22 cellular contexts compared by ENCODE assay signal in genomic region chr11:116836648-116837023, GRCh38. TPM values are rescaled to one million over a fixed set of nuclear protein-coding genes. Genes with fewer than 3 reads are reported as not detected.
A peak's percentile ranks its signal among the peaks of the same experiment; 100 is the strongest.
DNase-seq lines count a peak whose midpoint lies in the region; ATAC-seq and TF ChIP-seq lines count a peak whose summit lies in the region.
"Had no signal": no experiment of that assay in that cellular context is flagged by ENCODE, and none has a peak within 500 bp of the region (broad histone marks: within the 10 kb centered on the region; RNA-seq: fewer than 3 reads in every experiment).

No MANE protein-coding gene starts in this region.

- peaks cover 3% of the 10 kb centered on the region for H3K27me3 Mint-ChIP-seq in glutamatergic neuron (ENCODE audit: unreplicated experiment)
- no peaks in the 10 kb centered on the region for H3K27me3 Mint-ChIP-seq in T-cell
- H3K27me3 Mint-ChIP-seq: activated naive CD8-positive, alpha-beta T cell treated with anti-CD3 and anti-CD28 coated beads for 36 hours; effector memory CD8-positive, alpha-beta T cell; stimulated activated naive CD8-positive, alpha-beta T cell treated with anti-CD3 and anti-CD28 coated beads, Interleukin-15, Interleukin-2, amounts not matched to agents 100 ng/mL and 50 ng/mL, for 24 hours had no signal

- H3K4me2 ChIP-seq in neuronal stem cell (ENCODE audit: insufficient read depth, low read length, poor library complexity, severe bottlenecking), result no peak overlapping the region

- no peak for TF ChIP-seq CTCF in right atrium auricular region (IDR thresholded peaks at IDR 0.05)
- no peak for TF ChIP-seq CTCF in upper lobe of right lung (IDR thresholded peaks at IDR 0.05)
- no peak for TF ChIP-seq CTCF in glutamatergic neuron (IDR thresholded peaks at IDR 0.05; ENCODE audit: partially characterized antibody, unreplicated experiment)

- H3K4me1 ChIP-seq in right atrium auricular region, result peaks cover 0 to 38% of the 10 kb centered on the region in 2 donors
- H3K4me1 ChIP-seq in duodenal mucosa (ENCODE audit: control insufficient read depth in 1 of 2, insufficient read depth in 2 of 2, low read length in 2 of 2), result peaks cover 42 to 48% of the 10 kb centered on the region in 2 donors
- peaks cover 9 to 19% of the 10 kb centered on the region in 2 donors for H3K4me1 ChIP-seq in neuronal stem cell (ENCODE audit: control insufficient read depth in 2 of 2, insufficient read depth in 1 of 2, low read depth in 1 of 2, low read length in 2 of 2)
- H3K4me1 ChIP-seq in upper lobe of right lung, result peaks cover 19% of the 10 kb centered on the region

- no CpG with 5 or more reads among the region's 7 CpGs for WGBS in neuronal stem cell (ENCODE audit: extremely low coverage in 2 of 2, insufficient read length in 2 of 2, insufficient replicate concordance in 1 of 2), 2 donors

- peak overlapping the region; percentile 41 for H2BK15ac ChIP-seq in neuronal stem cell (ENCODE audit: low read length)

- H3K4ac ChIP-seq in neuronal stem cell (ENCODE audit: low read length), result no peak overlapping the region

- H3K9me3 Mint-ChIP-seq in glutamatergic neuron (ENCODE audit: unreplicated experiment), result peaks cover 4% of the 10 kb centered on the region
- H3K9me3 Mint-ChIP-seq in T-cell, result no peaks in the 10 kb centered on the region
- H3K9me3 Mint-ChIP-seq: activated naive CD8-positive, alpha-beta T cell treated with anti-CD3 and anti-CD28 coated beads for 36 hours; effector memory CD8-positive, alpha-beta T cell; GM23338; nephron; stimulated activated naive CD8-positive, alpha-beta T cell treated with anti-CD3 and anti-CD28 coated beads, Interleukin-15, Interleukin-2, amounts not matched to agents 100 ng/mL and 50 ng/mL, for 24 hours had no signal

- peak overlapping the region; percentile 93 for H2AK5ac ChIP-seq in neuronal stem cell (ENCODE audit: low read depth, low read length)

- H2AFZ ChIP-seq in neuronal stem cell (ENCODE audit: low read length), result peak overlapping the region; percentile 94

- H3K36me3 ChIP-seq in right atrium auricular region (no peaks in the 10 kb centered on the region), duodenal mucosa (ENCODE audit: control insufficient read depth in 1 of 2, insufficient read depth in 2 of 2, low read length in 2 of 2) (no peaks in the 10 kb centered on the region), neuronal stem cell (replicated peaks in 1 of 2; ENCODE audit: control insufficient read depth in 2 of 2, insufficient read depth in 2 of 2, low read length in 2 of 2) (no peaks in the 10 kb centered on the region), upper lobe of right lung (no peaks in the 10 kb centered on the region)
- H3K36me3 ChIP-seq: BLaER1, esophagus squamous epithelium, gastroesophageal sphincter, SJSA1 had no signal

- H3K23ac ChIP-seq in neuronal stem cell (ENCODE audit: low read depth, low read length, poor library complexity), result no peak overlapping the region

- peak overlapping the region; percentile 49 for H3K18ac ChIP-seq in neuronal stem cell (ENCODE audit: low read length)

- DNase-seq in right atrium auricular region (ENCODE audit: low spot score), result no peak
- no peak for DNase-seq in left cardiac atrium
- no peak for DNase-seq in neuronal stem cell (ENCODE audit: low spot score)
- no peak for DNase-seq in upper lobe of right lung
- DNase-seq in glutamatergic neuron, result no peak
- DNase-seq in stimulated activated CD4-positive, alpha-beta T cell treated with anti-CD3 and anti-CD28 coated beads, Interleukin-4, amount 100 ng/mL, for 24 hours, result no peak
- DNase-seq in T-cell, result no peak
- DNase-seq: esophagus squamous epithelium had no signal

- no peak overlapping the region for H3K4me3 Mint-ChIP-seq in glutamatergic neuron (ENCODE audit: unreplicated experiment)
- no peak overlapping the region for H3K4me3 Mint-ChIP-seq in T-cell

- H2BK5ac ChIP-seq in neuronal stem cell (ENCODE audit: low read length), result no peak overlapping the region

- H3K4me1 Mint-ChIP-seq in glutamatergic neuron (ENCODE audit: low read depth, unreplicated experiment) (no peaks in the 10 kb centered on the region), T-cell (peaks cover 14 to 18% (median 16%) of the 10 kb centered on the region in 3 donors)

- H3K27ac Mint-ChIP-seq in glutamatergic neuron (ENCODE audit: unreplicated experiment), result no peak overlapping the region
- no peak overlapping the region for H3K27ac Mint-ChIP-seq in T-cell
- H3K27ac Mint-ChIP-seq: activated naive CD8-positive, alpha-beta T cell treated with anti-CD3 and anti-CD28 coated beads for 36 hours; GM23338; stimulated activated naive CD8-positive, alpha-beta T cell treated with anti-CD3 and anti-CD28 coated beads, Interleukin-15, Interleukin-2, amounts not matched to agents 100 ng/mL and 50 ng/mL, for 24 hours had no signal

- H4K8ac ChIP-seq in neuronal stem cell (ENCODE audit: low read depth, low read length), result no peak overlapping the region

- CTCF ChIA-PET in T-cell (lab: Charles Lee), result interaction anchor here (1.1 to 2.2 kb wide), 13 partner anchors 15 to 390 kb away, joined by 3 to 38 read pairs (median 5); partner anchors contain the start of genes APOA5 (in 2 of the 2), BUD13 (in 1 of the 2) and ZPR1 (in 1 of the 2)

- H3K36me3 Mint-ChIP-seq in glutamatergic neuron (ENCODE audit: unreplicated experiment), result no peaks in the 10 kb centered on the region
- no peaks in the 10 kb centered on the region for H3K36me3 Mint-ChIP-seq in T-cell
- H3K36me3 Mint-ChIP-seq: activated naive CD8-positive, alpha-beta T cell treated with anti-CD3 and anti-CD28 coated beads for 36 hours had no signal

- H3K79me1 ChIP-seq in neuronal stem cell (ENCODE audit: low read depth, low read length), result no peaks in the 10 kb centered on the region

- POLR2A ChIA-PET in T-cell (lab: Charles Lee), result interaction anchor here (0.8 to 1.4 kb wide), 3 partner anchors 17 to 49 kb away, joined by 3 to 12 read pairs (median 4); partner anchors contain the start of gene ZPR1 (in 1 of the 2)

- H3K27ac ChIP-seq in right atrium auricular region, result peak overlapping the region; percentile 73 to 76
- H3K27ac ChIP-seq in duodenal mucosa (ENCODE audit: low read depth, low read length), result no peak overlapping the region
- H3K27ac ChIP-seq in neuronal stem cell (replicated peaks; ENCODE audit: low read length), result no peak overlapping the region
- peak overlapping the region; percentile 87 for H3K27ac ChIP-seq in upper lobe of right lung
- H3K27ac ChIP-seq: BLaER1, SJSA1 had no signal

- H3K14ac ChIP-seq in neuronal stem cell (ENCODE audit: low read length), result no peak overlapping the region

- intact Hi-C loops in left cardiac atrium (cut with DNase I) (no loop called here), upper lobe of right lung (cut with DNase I) (no loop called here)

- ATAC-seq in left cardiac atrium, result no peak
- ATAC-seq in upper lobe of right lung, result no peak
- no peak for ATAC-seq in T-cell (replicated peaks in 1 of 4)

- no peak overlapping the region for H4K91ac ChIP-seq in neuronal stem cell (ENCODE audit: low read depth, low read length, poor library complexity)

- peak overlapping the region; percentile 24 for H2BK12ac ChIP-seq in neuronal stem cell (ENCODE audit: low read length)

- H3K9me3 ChIP-seq in right atrium auricular region, result no peaks in the 10 kb centered on the region
- no peaks in the 10 kb centered on the region for H3K9me3 ChIP-seq in duodenal mucosa (ENCODE audit: control insufficient read depth in 1 of 2, low read length in 2 of 2)
- H3K9me3 ChIP-seq in neuronal stem cell (replicated peaks in 1 of 2; ENCODE audit: control insufficient read depth in 2 of 2, insufficient read depth in 1 of 2, low read depth in 1 of 2, low read length in 2 of 2), result no peaks in the 10 kb centered on the region
- H3K9me3 ChIP-seq in upper lobe of right lung, result no peaks in the 10 kb centered on the region
- H3K9me3 ChIP-seq: BLaER1, esophagus squamous epithelium, gastroesophageal sphincter, SJSA1 had no signal

- H3K4me3 ChIP-seq in right atrium auricular region, result no peak overlapping the region
- peak overlapping the region; percentile 51 to 54 for H3K4me3 ChIP-seq in duodenal mucosa (ENCODE audit: low read depth in 1 of 2, low read length in 2 of 2)
- H3K4me3 ChIP-seq in neuronal stem cell (ENCODE audit: low read length in 2 of 2), result no peak overlapping the region
- no peak overlapping the region for H3K4me3 ChIP-seq in upper lobe of right lung
- H3K4me3 ChIP-seq: SJSA1 had no signal

- peak overlapping the region; percentile 13 for H2BK120ac ChIP-seq in neuronal stem cell (ENCODE audit: low read depth, low read length)

- H3K9ac ChIP-seq in duodenal mucosa (ENCODE audit: low read depth in 1 of 2, low read length in 2 of 2) (peak overlapping the region in 1 of 2 donors; percentile 16), neuronal stem cell (ENCODE audit: low read depth, low read length, poor library complexity) (peak overlapping the region; percentile 36)

- H3K27me3 ChIP-seq in right atrium auricular region (no peaks in the 10 kb centered on the region), duodenal mucosa (ENCODE audit: control insufficient read depth in 1 of 2, insufficient read depth in 2 of 2, low read length in 2 of 2) (no peaks in the 10 kb centered on the region), neuronal stem cell (ENCODE audit: control insufficient read depth in 3 of 3, insufficient read depth in 3 of 3, low read depth in 1 of 3, low read length in 3 of 3) (peaks cover 0 to 10% (median 0%) of the 10 kb centered on the region in 3 experiments), upper lobe of right lung (no peaks in the 10 kb centered on the region)
- H3K27me3 ChIP-seq: BLaER1, gastroesophageal sphincter, SJSA1 had no signal

RNA-seq across cellular contexts. Expression of gene APOA1, which starts 0.8 kb away (rescaled TPM):
- 1 to 10 TPM; 4.5 to 9.5 TPM for total RNA-seq in right atrium auricular region
- total RNA-seq in left cardiac atrium, result 1 to 10 TPM in 1 of 2 donors, under 1 TPM in 1; 0.99 to 1.2 TPM
- 0.29 TPM for polyA plus RNA-seq in neuronal stem cell (2013, experiment 1 of 2)
- 0.46 TPM for polyA plus RNA-seq in neuronal stem cell (2013, experiment 2 of 2)
- total RNA-seq in upper lobe of right lung, result 5.4 TPM
- total RNA-seq in glutamatergic neuron (ENCODE audit: unreplicated experiment), result not detected
- 1 to 10 TPM in 4 of 5 donors, not detected in 1; 1.1 to 5.4 (median 4.2) TPM for total RNA-seq in T-cell
- total RNA-seq: esophagus squamous epithelium, GM23338, SJSA1, ureter had no signal

RNA-seq across cellular contexts. Expression of gene APOC3, which starts 6.9 kb away (rescaled TPM):
- total RNA-seq in right atrium auricular region (not detected), left cardiac atrium (not detected), upper lobe of right lung (not detected), glutamatergic neuron (ENCODE audit: unreplicated experiment) (not detected), T-cell (1 to 10 TPM in 3 of 5 donors, not detected in 2; 3.3 to 4.1 (median 3.7) TPM)
- not detected for polyA plus RNA-seq in neuronal stem cell (2013, experiment 1 of 2)
- not detected for polyA plus RNA-seq in neuronal stem cell (2013, experiment 2 of 2)
- total RNA-seq: A673; activated naive CD8-positive, alpha-beta T cell treated with anti-CD3 and anti-CD28 coated beads for 36 hours; cerebellum; esophagus squamous epithelium; GM23338; posterior vena cava; SJSA1; T-helper 1 cell treated with Interleukin-12 subunit alpha and Interleukin-12 subunit beta and Interleukin-4 antibody, amounts not matched to agents 30 ng/mL and 1 ng/mL, for 36 hours had no signal
- polyA plus RNA-seq: GM23338 had no signal

RNA-seq across cellular contexts. Expression of gene APOA4, which starts 13.5 kb away (rescaled TPM):
- not detected for total RNA-seq in right atrium auricular region
- total RNA-seq in left cardiac atrium, result not detected
- polyA plus RNA-seq in neuronal stem cell (2013, experiment 1 of 2), result not detected
- polyA plus RNA-seq in neuronal stem cell (2013, experiment 2 of 2), result not detected
- not detected for total RNA-seq in upper lobe of right lung
- not detected for total RNA-seq in glutamatergic neuron (ENCODE audit: unreplicated experiment)
- total RNA-seq in T-cell, result not detected
- total RNA-seq: A673; activated naive CD8-positive, alpha-beta T cell treated with anti-CD3 and anti-CD28 coated beads for 36 hours; esophagus squamous epithelium; GM23338; SJSA1; T-helper 1 cell treated with Interleukin-12 subunit alpha and Interleukin-12 subunit beta and Interleukin-4 antibody, amounts not matched to agents 30 ng/mL and 1 ng/mL, for 36 hours; ureter had no signal
- polyA plus RNA-seq: GM23338 had no signal

RNA-seq across cellular contexts. Expression of gene APOA5, which starts 45.0 kb away (rescaled TPM):
- total RNA-seq in right atrium auricular region, result not detected
- not detected for total RNA-seq in left cardiac atrium
- 0.03 TPM for polyA plus RNA-seq in neuronal stem cell (2013, experiment 1 of 2)
- polyA plus RNA-seq in neuronal stem cell (2013, experiment 2 of 2), result not detected
- total RNA-seq in upper lobe of right lung, result not detected
- total RNA-seq in glutamatergic neuron (ENCODE audit: unreplicated experiment), result not detected
- total RNA-seq in T-cell, result under 1 TPM in 2 of 5 donors, not detected in 3; 0.19 to 0.85 TPM
- total RNA-seq: A673; activated naive CD8-positive, alpha-beta T cell treated with anti-CD3 and anti-CD28 coated beads for 36 hours; cerebellum; esophagus squamous epithelium; gastroesophageal sphincter; posterior vena cava; SJSA1; T-helper 1 cell treated with Interleukin-12 subunit alpha and Interleukin-12 subunit beta and Interleukin-4 antibody, amounts not matched to agents 30 ng/mL and 1 ng/mL, for 36 hours; ureter had no signal

RNA-seq across cellular contexts. Expression of gene ZPR1, which starts 48.8 kb away (rescaled TPM):
- total RNA-seq in right atrium auricular region, result 10 to 100 TPM; 16.8 to 20.6 TPM
- 10 to 100 TPM; 23.0 to 33.9 TPM for total RNA-seq in left cardiac atrium
- 20.9 TPM for polyA plus RNA-seq in neuronal stem cell (2013, experiment 1 of 2)
- polyA plus RNA-seq in neuronal stem cell (2013, experiment 2 of 2), result 21.9 TPM
- total RNA-seq in upper lobe of right lung, result 43.1 TPM
- total RNA-seq in glutamatergic neuron (ENCODE audit: unreplicated experiment), result 61.9 TPM
- 100 to 1,000 TPM in 2 of 5 donors, 10 to 100 TPM in 3; 57.8 to 113 (median 62.2) TPM for total RNA-seq in T-cell

Comparison
In these comparisons a context has a peak if more than half of its experiments do, and no peak if none do; other contexts are left out.
1. H3K27ac ChIP-seq: peak in right atrium auricular region (2 of 2) and upper lobe of right lung (single experiment); none in duodenal mucosa (single experiment) and neuronal stem cell (single experiment).
2. H3K4me3 ChIP-seq: peak in duodenal mucosa (2 of 2); none in right atrium auricular region (0 of 2), neuronal stem cell (0 of 2) and upper lobe of right lung (single experiment).